ENCODE assay signal across 2 cellular contexts in the genomic region with DNA sequence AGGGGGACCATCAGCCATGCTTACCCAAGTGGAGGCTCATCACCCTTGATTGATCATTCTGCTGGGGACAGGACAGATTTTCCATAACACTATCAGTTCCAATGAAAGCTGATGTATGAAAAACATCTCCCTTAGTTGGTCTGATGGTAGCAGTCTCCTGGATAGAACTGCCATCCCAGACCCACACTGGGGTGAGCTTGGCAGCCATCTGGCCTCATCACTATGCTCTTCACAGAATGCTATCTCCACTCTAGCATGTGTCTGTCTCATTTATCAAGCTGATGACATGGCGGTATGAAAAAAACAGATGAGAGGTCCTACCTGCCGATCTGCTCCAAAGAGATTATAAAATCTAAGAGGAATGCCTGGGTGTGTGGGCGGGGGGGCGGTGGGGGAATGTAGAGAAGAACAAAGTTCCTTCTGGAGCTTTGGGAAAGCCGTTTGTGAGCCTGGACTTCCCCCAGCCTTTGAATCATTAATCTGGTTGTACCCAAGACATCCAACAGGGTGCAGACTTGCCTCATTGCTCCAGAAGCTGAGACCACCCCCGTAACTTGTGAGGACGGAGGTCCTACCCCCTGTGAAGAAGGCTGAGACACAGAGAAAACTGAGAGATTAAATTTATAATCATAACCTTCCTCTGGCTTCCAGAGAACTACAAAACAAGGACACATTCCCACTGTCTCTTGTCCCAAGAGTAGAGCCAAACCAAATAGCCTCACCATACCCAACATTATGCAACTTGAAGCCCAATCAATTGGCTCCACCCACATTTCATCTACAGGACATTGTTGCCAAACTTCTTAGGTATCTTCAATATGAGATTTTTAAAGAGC.
TF ChIP-seq lines count a peak whose summit lies in the region.

No MANE protein-coding gene starts in this region.

TF ChIP-seq in SK-N-SH, 30 proteins besides CTCF, POLR2A, EP300 and RAD21 (continued from another document):
- TF ChIP-seq, protein P1, sequence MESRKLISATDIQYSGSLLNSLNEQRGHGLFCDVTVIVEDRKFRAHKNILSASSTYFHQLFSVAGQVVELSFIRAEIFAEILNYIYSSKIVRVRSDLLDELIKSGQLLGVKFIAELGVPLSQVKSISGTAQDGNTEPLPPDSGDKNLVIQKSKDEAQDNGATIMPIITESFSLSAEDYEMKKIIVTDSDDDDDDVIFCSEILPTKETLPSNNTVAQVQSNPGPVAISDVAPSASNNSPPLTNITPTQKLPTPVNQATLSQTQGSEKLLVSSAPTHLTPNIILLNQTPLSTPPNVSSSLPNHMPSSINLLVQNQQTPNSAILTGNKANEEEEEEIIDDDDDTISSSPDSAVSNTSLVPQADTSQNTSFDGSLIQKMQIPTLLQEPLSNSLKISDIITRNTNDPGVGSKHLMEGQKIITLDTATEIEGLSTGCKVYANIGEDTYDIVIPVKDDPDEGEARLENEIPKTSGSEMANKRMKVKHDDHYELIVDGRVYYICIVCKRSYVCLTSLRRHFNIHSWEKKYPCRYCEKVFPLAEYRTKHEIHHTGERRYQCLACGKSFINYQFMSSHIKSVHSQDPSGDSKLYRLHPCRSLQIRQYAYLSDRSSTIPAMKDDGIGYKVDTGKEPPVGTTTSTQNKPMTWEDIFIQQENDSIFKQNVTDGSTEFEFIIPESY (IDR thresholded peaks at IDR 0.05; ENCODE audit: borderline replicate concordance, low read depth), result no peak
TF ChIP-seq in SK-N-SH: peak in this region for 0.

TF ChIP-seq in SK-N-SH treated with all-trans-retinoic acid at 6 μM for 48 hours, 23 proteins besides CTCF, POLR2A, EP300 and RAD21 (continued from another document):
- TF ChIP-seq CREB5 (CRISPR knock-in tag; IDR thresholded peaks at IDR 0.05; ENCODE audit: low read depth) (no peak), TCF4 (CRISPR knock-in tag; IDR thresholded peaks at IDR 0.05; ENCODE audit: borderline replicate concordance) (no peak), ZNF70 (CRISPR knock-in tag; IDR thresholded peaks at IDR 0.05) (no peak), BACH2 (CRISPR knock-in tag; IDR thresholded peaks at IDR 0.05; ENCODE audit: borderline replicate concordance) (no peak), ARNTL (CRISPR knock-in tag; IDR thresholded peaks at IDR 0.05; ENCODE audit: borderline replicate concordance, low read depth) (no peak), OSR1 (CRISPR knock-in tag; IDR thresholded peaks at IDR 0.05) (no peak), GLIS3 (CRISPR knock-in tag; IDR thresholded peaks at IDR 0.05) (no peak), ZNF565 (CRISPR knock-in tag; conservative IDR thresholded peaks at IDR 0.05; ENCODE audit: low read depth) (no peak)
